Comparison of ENCODE assay signal across 20 cellular contexts in genomic region chr7:79702116-79702515, GRCh38.
DNase-seq lines count a peak whose midpoint lies in the region; ATAC-seq, FAIRE-seq and TF ChIP-seq lines count a peak whose summit lies in the region.
"Had no signal": no experiment of that assay in that cellular context is flagged by ENCODE, and none has a peak within 500 bp of the region (broad histone marks: within the 10 kb centered on the region; RNA-seq: fewer than 3 reads in every experiment).

No MANE protein-coding gene starts in this region.

- no peak overlapping the region for H3K14ac ChIP-seq in IMR-90 (replicated peaks; ENCODE audit: low read depth, low read length)

- H3K9me1 ChIP-seq in IMR-90 (ENCODE audit: insufficient read depth, low read length) (no peaks in the 10 kb centered on the region), keratinocyte (ENCODE audit: control insufficient read depth, extremely low read depth, insufficient read depth, low read length) (no peaks in the 10 kb centered on the region)

- POLR2A ChIA-PET in IMR-90 (lab: Charles Lee; ENCODE audit: unreplicated experiment) = no interaction called here

- no peak overlapping the region for H2AK5ac ChIP-seq in IMR-90 (ENCODE audit: low read depth, low read length)

- CTCF ChIA-PET in IMR-90 (lab: Yijun Ruan, JAX) = interaction anchor here (1.0 kb wide), 1 partner anchor 9 kb away, joined by 4 read pairs; no protein-coding TSS in a partner anchor

- H2BK20ac ChIP-seq in IMR-90 (ENCODE audit: low read depth, low read length) = no peak overlapping the region

- H4K20me1 ChIP-seq in IMR-90 (ENCODE audit: insufficient read depth, low read length) = no peaks in the 10 kb centered on the region
- H4K20me1 ChIP-seq in keratinocyte (ENCODE audit: control insufficient read depth, extremely low read depth, insufficient read depth, low read length) = no peaks in the 10 kb centered on the region

- no peak overlapping the region for H3K23ac ChIP-seq in IMR-90 (ENCODE audit: low read depth, low read length)

- no peak overlapping the region for H2BK5ac ChIP-seq in IMR-90 (ENCODE audit: low read depth, low read length, poor library complexity, severe bottlenecking)

- intact Hi-C loops in IMR-90 (cut with micrococcal nuclease) = no loop called here

- H2BK15ac ChIP-seq in IMR-90 (ENCODE audit: low read depth, low read length) = no peak overlapping the region

- FAIRE-seq in bronchial epithelial cell (lab: Jason Lieb, UNC) (no peak), keratinocyte (lab: Jason Lieb, UNC) (peak; percentile 61)
- FAIRE-seq: GM12892 had no signal

- DNase-seq in EH (ENCODE audit: low read depth) (peak; percentile 82), IMR-90 (peak; percentile 6), bronchial epithelial cell (ENCODE audit: low read depth) (peak; percentile 82), keratinocyte (ENCODE audit: low read depth, low spot score) (no peak), NCI-H526 treated with DMSO at 0.1 percent for 48 hours (lab: John Stamatoyannopoulos, UW) (no peak), occipital lobe (lab: John Stamatoyannopoulos, UW) (no peak)
- DNase-seq in activated CD4-positive, alpha-beta T cell treated with anti-CD3 and anti-CD28 coated beads, Interleukin-2, amount 50 U/mL, for 4 hours = no peak
- DNase-seq: CD4-positive, alpha-beta memory T cell; DMS79; GDM1; MM.1S; NCI-H1105; NCI-H187; NCI-H69; RPMI8226; SJCRH30 had no signal

- no peaks in the 10 kb centered on the region for H3K79me1 ChIP-seq in IMR-90 (ENCODE audit: low read depth in 1 of 2, low read length in 2 of 2)

- dilution Hi-C loops in IMR-90 (cut with HindIII; ENCODE audit: low sequenced_read_pairs, unreplicated experiment) = no loop called here
- dilution Hi-C loops in keratinocyte (cut with MboI; ENCODE audit: extremely low pct_ligation_motif_present, low sequenced_read_pairs) = no loop called here

- WGBS in IMR-90 (ENCODE audit: extremely low coverage in 2 of 2, insufficient read length in 1 of 2), 2 experiments = no CpG with 5 or more reads among the region's 1 CpG

- peak; percentile 49 for ATAC-seq in IMR-90 (ENCODE audit: low read depth)
- no peak for ATAC-seq in HG03196 (IDR thresholded peaks at IDR 0.05; ENCODE audit: unreplicated experiment)
- ATAC-seq: GM23338 had no signal

- H3K27me3 ChIP-seq in IMR-90 (ENCODE audit: control insufficient read depth, insufficient read depth, low read length) = no peaks in the 10 kb centered on the region
- no peaks in the 10 kb centered on the region for H3K27me3 ChIP-seq in bronchial epithelial cell (ENCODE audit: control insufficient read depth, insufficient read depth, low read length)
- no peaks in the 10 kb centered on the region for H3K27me3 ChIP-seq in keratinocyte (ENCODE audit: control insufficient read depth, extremely low read depth, insufficient read depth, low read length)
- H3K27me3 ChIP-seq: SJCRH30 had no signal

- no peaks in the 10 kb centered on the region for H3K79me2 ChIP-seq in keratinocyte (ENCODE audit: control insufficient read depth, insufficient read depth, low read length)

- H2BK120ac ChIP-seq in IMR-90 (ENCODE audit: low read depth, low read length) = no peak overlapping the region

- H2AFZ ChIP-seq in IMR-90 (replicated peaks; ENCODE audit: low read length, poor library complexity) = no peak overlapping the region
- H2AFZ ChIP-seq in keratinocyte (ENCODE audit: control insufficient read depth, low read length) = no peak overlapping the region
- H2AFZ ChIP-seq: GM23338 had no signal

- H3K9ac ChIP-seq in IMR-90 (ENCODE audit: low read depth, low read length) = no peak overlapping the region
- H3K9ac ChIP-seq in keratinocyte (ENCODE audit: control insufficient read depth, extremely low read depth, insufficient read depth, low read length) = no peak overlapping the region
- H3K9ac ChIP-seq: KMS-11 had no signal

- TF ChIP-seq RAD21 in IMR-90 (IDR thresholded peaks at IDR 0.05; ENCODE audit: low read length) = no peak

- no peak for TF ChIP-seq CTCF in IMR-90 (conservative IDR thresholded peaks at IDR 0.05; ENCODE audit: low read depth, low read length)
- no peak for TF ChIP-seq CTCF in bronchial epithelial cell (IDR thresholded peaks at IDR 0.05; ENCODE audit: insufficient read depth, low read length, severe bottlenecking)
- no peak for TF ChIP-seq CTCF in keratinocyte (optimal IDR thresholded peaks at IDR 0.05 in 1 of 3, IDR thresholded peaks at IDR 0.05 in 1 of 3, conservative IDR thresholded peaks at IDR 0.05 in 1 of 3; ENCODE audit: extremely low read depth in 1 of 3, insufficient read depth in 2 of 3, low read length in 3 of 3)

- no peak overlapping the region for H2AK9ac ChIP-seq in IMR-90 (replicated peaks; ENCODE audit: low read depth, low read length, poor library complexity)

- H3K4me1 ChIP-seq in IMR-90 (ENCODE audit: control insufficient read depth, insufficient read depth, low read length) (no peaks in the 10 kb centered on the region), keratinocyte (ENCODE audit: control insufficient read depth, extremely low read depth, insufficient read depth, low read length) (no peaks in the 10 kb centered on the region)
- H3K4me1 ChIP-seq: SJCRH30 had no signal

- H3K4ac ChIP-seq in IMR-90 (ENCODE audit: low read depth, low read length) = no peak overlapping the region

- H3K36me3 ChIP-seq in IMR-90 (ENCODE audit: control insufficient read depth, insufficient read depth, low read length) = no peaks in the 10 kb centered on the region
- no peaks in the 10 kb centered on the region for H3K36me3 ChIP-seq in bronchial epithelial cell (ENCODE audit: control insufficient read depth, insufficient read depth, low read length)
- H3K36me3 ChIP-seq in keratinocyte (ENCODE audit: control insufficient read depth in 2 of 2, extremely low read depth in 1 of 2, insufficient read depth in 2 of 2, low read length in 2 of 2) = no peaks in the 10 kb centered on the region
- H3K36me3 ChIP-seq: SJCRH30 had no signal

- H3K18ac ChIP-seq in IMR-90 (ENCODE audit: low read depth, low read length) = no peak overlapping the region

- H3K4me2 ChIP-seq in IMR-90 (ENCODE audit: low read depth, low read length) = no peak overlapping the region
- H3K4me2 ChIP-seq in keratinocyte (ENCODE audit: control insufficient read depth, extremely low read depth, insufficient read depth, low read depth, low read length) = no peak overlapping the region
- H3K4me2 ChIP-seq: GM23338, KMS-11 had no signal

- no peak for TF ChIP-seq POLR2A in IMR-90 (IDR thresholded peaks at IDR 0.05; ENCODE audit: low read depth, low read length)

- no peak overlapping the region for H4K8ac ChIP-seq in IMR-90 (ENCODE audit: low read depth in 2 of 2, low read length in 2 of 2)

- no peaks in the 10 kb centered on the region for H3K9me3 ChIP-seq in IMR-90 (ENCODE audit: control insufficient read depth, insufficient read depth, low read length)
- H3K9me3 ChIP-seq in keratinocyte (ENCODE audit: control insufficient read depth, low read depth, low read length) = no peaks in the 10 kb centered on the region
- H3K9me3 ChIP-seq: SJCRH30 had no signal

- H3K4me3 ChIP-seq in IMR-90 (ENCODE audit: insufficient read depth, low read depth, low read length) (no peak overlapping the region), bronchial epithelial cell (ENCODE audit: low read depth, low read length) (no peak overlapping the region), keratinocyte (ENCODE audit: control insufficient read depth in 2 of 3, extremely low read depth in 1 of 3, insufficient read depth in 2 of 3, low read depth in 1 of 3, low read length in 3 of 3) (no peak overlapping the region)
- H3K4me3 ChIP-seq: GM23338, SJCRH30 had no signal

- in situ Hi-C loops in IMR-90 (cut with MboI; ENCODE audit: low sequenced_read_pairs) = no loop called here

- BruUV-seq in IMR-90 (replicated peaks; lab: Mats Ljungman, UMichigan) = no TSS peak

- H3K27ac ChIP-seq in IMR-90 (ENCODE audit: insufficient read depth, low read length) (no peak overlapping the region), keratinocyte (ENCODE audit: control insufficient read depth, insufficient read depth, low read length) (no peak overlapping the region)
- H3K27ac ChIP-seq: KMS-11, SJCRH30 had no signal

- H4K91ac ChIP-seq in IMR-90 (ENCODE audit: insufficient read depth, low read depth, low read length) = no peak overlapping the region

- no peak overlapping the region for H3K56ac ChIP-seq in IMR-90 (ENCODE audit: extremely low read depth, insufficient read depth, low read length)

- no peak overlapping the region for H4K5ac ChIP-seq in IMR-90 (ENCODE audit: low read depth, low read length)

TF ChIP-seq in IMR-90, 13 proteins besides CTCF, POLR2A, EP300 and RAD21 (continues in another document):
- TF ChIP-seq RCOR1 (IDR thresholded peaks at IDR 0.05; ENCODE audit: insufficient replicate concordance, low read length) = no peak
- no peak for TF ChIP-seq CHD1 (IDR thresholded peaks at IDR 0.05; ENCODE audit: low read depth, low read length)
- no peak for TF ChIP-seq USF2 (IDR thresholded peaks at IDR 0.05; ENCODE audit: low read depth, low read length)
- no peak for TF ChIP-seq SMC3 (IDR thresholded peaks at IDR 0.05; ENCODE audit: low read depth, low read length)
- TF ChIP-seq BHLHE40 (IDR thresholded peaks at IDR 0.05; ENCODE audit: low read depth, low read length) = no peak
- no peak for TF ChIP-seq MAFK (IDR thresholded peaks at IDR 0.05; ENCODE audit: low read depth, low read length)
- no peak for TF ChIP-seq MXI1 (IDR thresholded peaks at IDR 0.05; ENCODE audit: borderline replicate concordance, low read depth, low read length)
- TF ChIP-seq RFX5 (IDR thresholded peaks at IDR 0.05; ENCODE audit: low read depth, low read length) = no peak
- no peak for TF ChIP-seq FOS (IDR thresholded peaks at IDR 0.05; ENCODE audit: low read depth, low read length)
- TF ChIP-seq NFE2L2 (IDR thresholded peaks at IDR 0.05; ENCODE audit: low read depth, low read length) = no peak
- no peak for TF ChIP-seq CEBPB (IDR thresholded peaks at IDR 0.05; ENCODE audit: low read depth, low read length)
- no peak for TF ChIP-seq ELK1 (IDR thresholded peaks at IDR 0.05; ENCODE audit: borderline replicate concordance, low read depth, low read length)

Comparison
In these comparisons a context has a peak if more than half of its experiments do, and no peak if none do; other contexts are left out.
1. DNase-seq: peak in EH (single experiment), IMR-90 (single experiment) and bronchial epithelial cell (single experiment); none in keratinocyte (single experiment), activated CD4-positive, alpha-beta T cell treated with anti-CD3 and anti-CD28 coated beads, Interleukin-2, amount 50 U/mL, for 4 hours (0 of 2), NCI-H526 treated with DMSO at 0.1 percent for 48 hours (single experiment) and occipital lobe (single experiment).